Comparison of ENCODE assay signal across 8 cellular contexts in genomic region chr16:84532299-84532724, GRCh38. TPM values are rescaled to one million over a fixed set of nuclear protein-coding genes. Genes with fewer than 3 reads are reported as not detected.
A peak's percentile ranks its signal among the peaks of the same experiment; 100 is the strongest.
DNase-seq lines count a peak whose midpoint lies in the region; ATAC-seq, FAIRE-seq and TF ChIP-seq lines count a peak whose summit lies in the region.

No MANE protein-coding gene starts in this region.

- H3K36me3 Mint-ChIP-seq in T-helper 17 cell (ENCODE audit: low read depth): peaks cover 3% of the 10 kb centered on the region

- peak; percentile 85 for ATAC-seq in T-helper 17 cell
- peak; percentile 73 for ATAC-seq in foreskin keratinocyte
- ATAC-seq in pancreas: peak; percentile 28 to 72 (median 62)
- ATAC-seq in HG03045 (IDR thresholded peaks at IDR 0.05; ENCODE audit: unreplicated experiment): no peak

- no peak for TF ChIP-seq CTCF in foreskin keratinocyte (conservative IDR thresholded peaks at IDR 0.05)
- no peak for TF ChIP-seq CTCF in pancreas (IDR thresholded peaks at IDR 0.05)

- no peaks in the 10 kb centered on the region for H3K36me3 ChIP-seq in pancreas

- peak; percentile 97 for DNase-seq in Caki2 (ENCODE audit: low read depth)
- DNase-seq in T-helper 17 cell: no peak
- DNase-seq in foreskin keratinocyte: peak; percentile 88
- DNase-seq in pancreas: peak in 1 of 6 donors; percentile 25
- DNase-seq in activated T-cell treated with anti-CD3 and anti-CD28 coated beads, Interleukin-2, amount 50 U/mL, for 1 hour: no peak
- DNase-seq in NCI-H1417 (lab: John Stamatoyannopoulos, UW): no peak
- no peak for DNase-seq in SK-N-DZ (ENCODE audit: low spot score)

- no peaks in the 10 kb centered on the region for H3K27me3 Mint-ChIP-seq in T-helper 17 cell

- H3K27ac ChIP-seq in foreskin keratinocyte (no peak overlapping the region), pancreas (peak overlapping the region in 1 of 4 donors; percentile 47)

- in situ Hi-C loops in Caki2 (cut with HindIII; ENCODE audit: low pct_unique_long_range_greater_than_20kb, low sequenced_read_pairs): no loop called here

- H3K4me1 ChIP-seq in foreskin keratinocyte (peaks cover 24% of the 10 kb centered on the region), pancreas (peaks cover 0 to 10% (median 0%) of the 10 kb centered on the region in 3 donors)

- no peak overlapping the region for H3K4me3 ChIP-seq in pancreas

- H3K27ac Mint-ChIP-seq in T-helper 17 cell: peak overlapping the region; percentile 60

- H3K9me3 ChIP-seq in T-helper 17 cell (ENCODE audit: control insufficient read depth, low read length, poor library complexity, severe bottlenecking) (no peaks in the 10 kb centered on the region), pancreas (no peaks in the 10 kb centered on the region)

- FAIRE-seq in pancreas (lab: Jason Lieb, UNC): peak; percentile 9

- H3K27me3 ChIP-seq in foreskin keratinocyte (no peaks in the 10 kb centered on the region), pancreas (no peaks in the 10 kb centered on the region)

- 56 to 59% methylated on average over 10 of the region's 10 CpGs for WGBS in pancreas, 2 donors

- intact Hi-C loops in pancreas (cut with DNase I): no loop called here

- H3K4me1 Mint-ChIP-seq in T-helper 17 cell: peaks cover 11% of the 10 kb centered on the region

- peak overlapping the region; percentile 41 for H3K4me3 Mint-ChIP-seq in T-helper 17 cell

RNA-seq across cellular contexts. Expression of gene MEAK7, which starts 27.9 kb away (rescaled TPM):
- total RNA-seq in Caki2 (2014; rRNA removed; shearing (Covaris generic); ENCODE audit: low replicate concordance): 28.7 and 37.2 TPM in 2 replicates
- total RNA-seq in T-helper 17 cell (1 to 10 TPM; 5.7 to 8.9 TPM), foreskin keratinocyte (64.9 and 77.9 TPM in 2 replicates), pancreas (10 to 100 TPM in 1 of 6 donors, 1 to 10 TPM in 5; 3.4 to 10.5 (median 5.6) TPM)
- polyA plus RNA-seq in foreskin keratinocyte (42.9 and 44.8 TPM in 2 replicates), pancreas (1 to 10 TPM; 2.1 to 3.4 TPM)
- polyA plus RNA-seq in SK-N-DZ (2014; cell fraction: cytosol; rRNA removed): 9.3 and 9.9 TPM in 2 replicates
- polyA plus RNA-seq in SK-N-DZ (2014; cell fraction: nucleus; rRNA removed): 6.0 and 7.8 TPM in 2 replicates

Comparison
In these comparisons a context has a peak if more than half of its experiments do, and no peak if none do; other contexts are left out.
1. DNase-seq: peak in Caki2 (single experiment) and foreskin keratinocyte (2 of 2); none in T-helper 17 cell (0 of 3), activated T-cell treated with anti-CD3 and anti-CD28 coated beads, Interleukin-2, amount 50 U/mL, for 1 hour (single experiment), NCI-H1417 (0 of 3) and SK-N-DZ (single experiment).